In genomic region chr12:53464685-53465084, GRCh38 we compare ENCODE assay signal across 28 cellular contexts. TPM values are rescaled to one million over a fixed set of nuclear protein-coding genes. Genes with fewer than 3 reads are reported as not detected.
DNase-seq lines count a peak whose midpoint lies in the region; ATAC-seq and TF ChIP-seq lines count a peak whose summit lies in the region.
"Had no signal": no experiment of that assay in that cellular context is flagged by ENCODE, and none has a peak within 500 bp of the region (broad histone marks: within the 10 kb centered on the region; RNA-seq: fewer than 3 reads in every experiment).

No MANE protein-coding gene starts in this region.

- H3K4me1 ChIP-seq in skeletal muscle tissue (ENCODE audit: control insufficient read depth in 3 of 3, insufficient read depth in 3 of 3, low read length in 3 of 3) (peaks cover 84 to 88% (median 87%) of the 10 kb centered on the region in 3 donors), A673 (ENCODE audit: insufficient read depth, low read length, poor library complexity, severe bottlenecking) (peaks cover 8% of the 10 kb centered on the region)
- H3K4me1 ChIP-seq: foreskin keratinocyte had no signal

- no peak overlapping the region for H3K4me3 ChIP-seq in skeletal muscle tissue (ENCODE audit: low read length in 3 of 3)
- H3K4me3 ChIP-seq in A673 (ENCODE audit: low read depth, low read length, poor library complexity, severe bottlenecking) = no peak overlapping the region
- H3K4me3 ChIP-seq: sigmoid colon had no signal

- peak overlapping the region; percentile 78 for H3K27ac Mint-ChIP-seq in activated T-cell treated with anti-CD3 and anti-CD28 coated beads, Interleukin-2, amount 50 U/mL, for 24 hours
- H3K27ac Mint-ChIP-seq in endothelial cell (ENCODE audit: unreplicated experiment) = peak overlapping the region; percentile 61
- H3K27ac Mint-ChIP-seq: T-helper 1 cell treated with Interleukin-12 subunit alpha and Interleukin-12 subunit beta and Interleukin-4 antibody, amounts not matched to agents 30 μg/mL and 1 μg/mL, for 36 hours had no signal

- CTCF ChIA-PET in RWPE1 (lab: Yijun Ruan, JAX) = interaction anchor here (1.0 kb wide), 1 partner anchor 11 kb away, joined by 4 read pairs; no protein-coding TSS in a partner anchor
- CTCF ChIA-PET in A673 (lab: Charles Lee) = no interaction called here

- H3K36me3 ChIP-seq in skeletal muscle tissue (ENCODE audit: control insufficient read depth in 3 of 3, insufficient read depth in 3 of 3, low read length in 3 of 3) = peaks cover 80 to 95% (median 93%) of the 10 kb centered on the region in 3 donors
- H3K36me3 ChIP-seq in A673 (ENCODE audit: insufficient read depth, low read length, poor library complexity, severe bottlenecking) = peaks cover 99% of the 10 kb centered on the region

- no peaks in the 10 kb centered on the region for H3K27me3 Mint-ChIP-seq in activated T-cell treated with anti-CD3 and anti-CD28 coated beads, Interleukin-2, amount 50 U/mL, for 24 hours
- no peaks in the 10 kb centered on the region for H3K27me3 Mint-ChIP-seq in activated T-cell treated with anti-CD3 and anti-CD28 coated beads, Interleukin-2, amount 50 U/mL, for 4 hours (ENCODE audit: low read depth)
- no peaks in the 10 kb centered on the region for H3K27me3 Mint-ChIP-seq in endothelial cell (ENCODE audit: unreplicated experiment)
- H3K27me3 Mint-ChIP-seq: CD4-positive, alpha-beta T cell had no signal

- H3K4me3 Mint-ChIP-seq in activated T-cell treated with anti-CD3 and anti-CD28 coated beads, Interleukin-2, amount 50 U/mL, for 24 hours = no peak overlapping the region
- H3K4me3 Mint-ChIP-seq in activated T-cell treated with anti-CD3 and anti-CD28 coated beads, Interleukin-2, amount 50 U/mL, for 4 hours = no peak overlapping the region
- no peak overlapping the region for H3K4me3 Mint-ChIP-seq in endothelial cell (ENCODE audit: unreplicated experiment)
- H3K4me3 Mint-ChIP-seq: CD4-positive, alpha-beta T cell; T-helper 1 cell treated with Interleukin-12 subunit alpha and Interleukin-12 subunit beta and Interleukin-4 antibody, amounts not matched to agents 30 μg/mL and 1 μg/mL, for 36 hours had no signal

- H3K9me3 ChIP-seq in skeletal muscle tissue (ENCODE audit: control insufficient read depth in 3 of 3, low read length in 3 of 3) (no peaks in the 10 kb centered on the region), A673 (ENCODE audit: low read depth, low read length, poor library complexity, severe bottlenecking) (no peaks in the 10 kb centered on the region)
- H3K9me3 ChIP-seq: sigmoid colon had no signal

- intact Hi-C loops in A673 (cut with micrococcal nuclease; ENCODE audit: unreplicated experiment) = loop anchor here (5.0 kb wide), 1 partner anchor 442 kb away; no protein-coding TSS in a partner anchor

- no TSS peak for BruUV-seq in A673 (replicated peaks; lab: Mats Ljungman, UMichigan)

- H3K27me3 ChIP-seq in skeletal muscle tissue (ENCODE audit: control insufficient read depth in 3 of 3, insufficient read depth in 3 of 3, low read length in 3 of 3) (no peaks in the 10 kb centered on the region), A673 (replicated peaks; ENCODE audit: insufficient read depth, low read depth, low read length, poor library complexity) (no peaks in the 10 kb centered on the region)
- H3K27me3 ChIP-seq: foreskin keratinocyte, sigmoid colon had no signal

- H3K4me1 Mint-ChIP-seq in activated T-cell treated with anti-CD3 and anti-CD28 coated beads, Interleukin-2, amount 50 U/mL, for 24 hours (ENCODE audit: low read depth) = peaks cover 63% of the 10 kb centered on the region
- peaks cover 40% of the 10 kb centered on the region for H3K4me1 Mint-ChIP-seq in activated T-cell treated with anti-CD3 and anti-CD28 coated beads, Interleukin-2, amount 50 U/mL, for 4 hours (ENCODE audit: low read depth)
- H3K4me1 Mint-ChIP-seq in endothelial cell (ENCODE audit: unreplicated experiment) = peaks cover 35% of the 10 kb centered on the region

- H3K9me3 Mint-ChIP-seq in activated T-cell treated with anti-CD3 and anti-CD28 coated beads, Interleukin-2, amount 50 U/mL, for 24 hours = no peaks in the 10 kb centered on the region
- H3K9me3 Mint-ChIP-seq in activated T-cell treated with anti-CD3 and anti-CD28 coated beads, Interleukin-2, amount 50 U/mL, for 4 hours = no peaks in the 10 kb centered on the region
- H3K9me3 Mint-ChIP-seq in endothelial cell (ENCODE audit: unreplicated experiment) = no peaks in the 10 kb centered on the region
- H3K9me3 Mint-ChIP-seq: CD4-positive, alpha-beta T cell; T-helper 1 cell treated with Interleukin-12 subunit alpha and Interleukin-12 subunit beta and Interleukin-4 antibody, amounts not matched to agents 30 μg/mL and 1 μg/mL, for 36 hours had no signal

- peak overlapping the region; percentile 47 for H3K27ac ChIP-seq in RWPE1
- H3K27ac ChIP-seq in skeletal muscle tissue (ENCODE audit: low read depth, low read length) = peak overlapping the region; percentile 61
- no peak overlapping the region for H3K27ac ChIP-seq in A673 (ENCODE audit: low read depth, low read length, poor library complexity, severe bottlenecking)
- H3K27ac ChIP-seq: foreskin keratinocyte had no signal

- H3K36me3 Mint-ChIP-seq in activated T-cell treated with anti-CD3 and anti-CD28 coated beads, Interleukin-2, amount 50 U/mL, for 24 hours (ENCODE audit: low read depth) = peaks cover 100% of the 10 kb centered on the region
- peaks cover 69% of the 10 kb centered on the region for H3K36me3 Mint-ChIP-seq in activated T-cell treated with anti-CD3 and anti-CD28 coated beads, Interleukin-2, amount 50 U/mL, for 4 hours (ENCODE audit: insufficient read depth)
- peaks cover 68% of the 10 kb centered on the region for H3K36me3 Mint-ChIP-seq in endothelial cell (ENCODE audit: low read depth, unreplicated experiment)

- POLR2A ChIA-PET in RWPE1 (lab: Yijun Ruan, JAX; ENCODE audit: low non-redundant PET) (interaction anchor here (0.7 kb wide), 1 partner anchor 101 kb away, joined by 4 read pairs; no protein-coding TSS in a partner anchor), A673 (lab: Charles Lee; ENCODE audit: low non-redundant PET) (interaction anchor here (0.7 kb wide), 1 partner anchor 17 kb away, joined by 6 read pairs; no protein-coding TSS in a partner anchor)

- DNase-seq in activated T-cell treated with anti-CD3 and anti-CD28 coated beads, Interleukin-2, amount 50 U/mL, for 24 hours = no peak
- DNase-seq in activated T-cell treated with anti-CD3 and anti-CD28 coated beads, Interleukin-2, amount 50 U/mL, for 4 hours = no peak
- DNase-seq in RWPE1 (ENCODE audit: low spot score) = no peak
- no peak for DNase-seq in endothelial cell (ENCODE audit: low spot score)
- no peak for DNase-seq in A673 (ENCODE audit: low spot score)
- DNase-seq: activated CD4-positive, alpha-beta T cell treated with anti-CD3 and anti-CD28 coated beads for 1 hour; activated naive CD4-positive, alpha-beta T cell treated with anti-CD3 and anti-CD28 coated beads, Interleukin-2, amount 50 U/mL, for 16 hours; AML-193; amygdala; CD4-positive, alpha-beta T cell; effector memory CD4-positive, alpha-beta T cell; foreskin keratinocyte; KG1; NCI-H1436 treated with DMSO at 0.1 percent for 48 hours; NCI-H2107; NCI-H748 treated with DMSO at 0.1 percent for 48 hours; posterior cingulate gyrus; sigmoid colon; stimulated activated naive CD8-positive, alpha-beta T cell treated with anti-CD3 and anti-CD28 coated beads, Interleukin-15, Interleukin-2, amounts not matched to agents 100 U/mL and 50 U/mL, for 24 hours had no signal

- peak overlapping the region in 1 of 3 donors; percentile 63 for H3K9ac ChIP-seq in skeletal muscle tissue (ENCODE audit: low read depth in 1 of 3, low read length in 3 of 3)

- ATAC-seq in activated T-cell treated with anti-CD3 and anti-CD28 coated beads, Interleukin-2, amount 50 U/mL, for 4 hours = no peak
- no peak for ATAC-seq in GM21528 (IDR thresholded peaks at IDR 0.05; ENCODE audit: low FRiP score, unreplicated experiment)
- no peak for ATAC-seq in GM19463 (IDR thresholded peaks at IDR 0.05; ENCODE audit: unreplicated experiment)
- ATAC-seq: esophagus mucosa; foreskin keratinocyte; stimulated activated naive CD8-positive, alpha-beta T cell treated with anti-CD3 and anti-CD28 coated beads, Interleukin-15, Interleukin-2, amounts not matched to agents 100 U/mL and 50 U/mL, for 24 hours had no signal

- TF ChIP-seq CTCF in RWPE1 (conservative IDR thresholded peaks at IDR 0.05; ENCODE audit: low read depth) = no peak
- no peak for TF ChIP-seq CTCF in endothelial cell (IDR thresholded peaks at IDR 0.05; ENCODE audit: unreplicated experiment)
- TF ChIP-seq CTCF in A673 (conservative IDR thresholded peaks at IDR 0.05; ENCODE audit: low read depth, low read length) = no peak

RNA-seq across cellular contexts. Expression of gene PCBP2, which starts 12.8 kb away (rescaled TPM):
- total RNA-seq in activated T-cell treated with anti-CD3 and anti-CD28 coated beads, Interleukin-2, amount 50 U/mL, for 4 hours = 1,000 to 10,000 TPM; 1,031 to 1,084 (median 1,084) TPM
- total RNA-seq in endothelial cell (ENCODE audit: unreplicated experiment) (1,084 TPM), skeletal muscle tissue (281 TPM), A673 (2021) (1,194 and 1,215 TPM in 2 replicates)

RNA-seq across cellular contexts. Expression of gene PRR13, which starts 23.2 kb away (rescaled TPM):
- total RNA-seq in activated T-cell treated with anti-CD3 and anti-CD28 coated beads, Interleukin-2, amount 50 U/mL, for 4 hours = 100 to 1,000 TPM; 269 to 284 (median 284) TPM
- 131 TPM for total RNA-seq in endothelial cell (ENCODE audit: unreplicated experiment)
- total RNA-seq in skeletal muscle tissue = 15.7 TPM
- total RNA-seq in A673 (2021) = 155 and 180 TPM in 2 replicates

RNA-seq across cellular contexts. Expression of gene MAP3K12, which starts 34.6 kb away (rescaled TPM):
- 1 to 10 TPM; 6.5 to 8.4 (median 7.7) TPM for total RNA-seq in activated T-cell treated with anti-CD3 and anti-CD28 coated beads, Interleukin-2, amount 50 U/mL, for 4 hours
- total RNA-seq in endothelial cell (ENCODE audit: unreplicated experiment) (20.9 TPM), skeletal muscle tissue (4.7 TPM), A673 (2021) (11.6 and 15.9 TPM in 2 replicates)

RNA-seq across cellular contexts. Expression of gene TARBP2, which starts 36.4 kb away (rescaled TPM):
- total RNA-seq in activated T-cell treated with anti-CD3 and anti-CD28 coated beads, Interleukin-2, amount 50 U/mL, for 4 hours = 10 to 100 TPM; 62.6 to 71.4 (median 64.3) TPM
- total RNA-seq in endothelial cell (ENCODE audit: unreplicated experiment) = 45.3 TPM
- total RNA-seq in skeletal muscle tissue = 29.7 TPM
- 62.4 and 70.9 TPM in 2 replicates for total RNA-seq in A673 (2021)

RNA-seq across cellular contexts. Expression of gene AMHR2, which starts 41.0 kb away (rescaled TPM):
- not detected for total RNA-seq in activated T-cell treated with anti-CD3 and anti-CD28 coated beads, Interleukin-2, amount 50 U/mL, for 4 hours
- total RNA-seq in endothelial cell (ENCODE audit: unreplicated experiment) = 1.3 TPM
- not detected for total RNA-seq in skeletal muscle tissue
- total RNA-seq in A673 (2021) = not detected in 2 replicates
- total RNA-seq: A172; bronchial epithelial cell; CD4-positive, alpha-beta T cell; esophagus mucosa; foreskin keratinocyte; lung microvascular endothelial cell; RPMI7951; sigmoid colon had no signal
